Comparison of ENCODE assay signal across 1 cellular context in genomic region chr5:37825334-37825915, GRCh38.
TF ChIP-seq lines count a peak whose summit lies in the region.

No MANE protein-coding gene starts in this region.

TF ChIP-seq in WTC11, 78 proteins besides CTCF, POLR2A, EP300 and RAD21 (continued from another document):
- TF ChIP-seq, protein P1, sequence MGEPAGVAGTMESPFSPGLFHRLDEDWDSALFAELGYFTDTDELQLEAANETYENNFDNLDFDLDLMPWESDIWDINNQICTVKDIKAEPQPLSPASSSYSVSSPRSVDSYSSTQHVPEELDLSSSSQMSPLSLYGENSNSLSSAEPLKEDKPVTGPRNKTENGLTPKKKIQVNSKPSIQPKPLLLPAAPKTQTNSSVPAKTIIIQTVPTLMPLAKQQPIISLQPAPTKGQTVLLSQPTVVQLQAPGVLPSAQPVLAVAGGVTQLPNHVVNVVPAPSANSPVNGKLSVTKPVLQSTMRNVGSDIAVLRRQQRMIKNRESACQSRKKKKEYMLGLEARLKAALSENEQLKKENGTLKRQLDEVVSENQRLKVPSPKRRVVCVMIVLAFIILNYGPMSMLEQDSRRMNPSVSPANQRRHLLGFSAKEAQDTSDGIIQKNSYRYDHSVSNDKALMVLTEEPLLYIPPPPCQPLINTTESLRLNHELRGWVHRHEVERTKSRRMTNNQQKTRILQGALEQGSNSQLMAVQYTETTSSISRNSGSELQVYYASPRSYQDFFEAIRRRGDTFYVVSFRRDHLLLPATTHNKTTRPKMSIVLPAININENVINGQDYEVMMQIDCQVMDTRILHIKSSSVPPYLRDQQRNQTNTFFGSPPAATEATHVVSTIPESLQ (CRISPR knock-in tag; IDR thresholded peaks at IDR 0.05): no peak
- TF ChIP-seq, protein P2, sequence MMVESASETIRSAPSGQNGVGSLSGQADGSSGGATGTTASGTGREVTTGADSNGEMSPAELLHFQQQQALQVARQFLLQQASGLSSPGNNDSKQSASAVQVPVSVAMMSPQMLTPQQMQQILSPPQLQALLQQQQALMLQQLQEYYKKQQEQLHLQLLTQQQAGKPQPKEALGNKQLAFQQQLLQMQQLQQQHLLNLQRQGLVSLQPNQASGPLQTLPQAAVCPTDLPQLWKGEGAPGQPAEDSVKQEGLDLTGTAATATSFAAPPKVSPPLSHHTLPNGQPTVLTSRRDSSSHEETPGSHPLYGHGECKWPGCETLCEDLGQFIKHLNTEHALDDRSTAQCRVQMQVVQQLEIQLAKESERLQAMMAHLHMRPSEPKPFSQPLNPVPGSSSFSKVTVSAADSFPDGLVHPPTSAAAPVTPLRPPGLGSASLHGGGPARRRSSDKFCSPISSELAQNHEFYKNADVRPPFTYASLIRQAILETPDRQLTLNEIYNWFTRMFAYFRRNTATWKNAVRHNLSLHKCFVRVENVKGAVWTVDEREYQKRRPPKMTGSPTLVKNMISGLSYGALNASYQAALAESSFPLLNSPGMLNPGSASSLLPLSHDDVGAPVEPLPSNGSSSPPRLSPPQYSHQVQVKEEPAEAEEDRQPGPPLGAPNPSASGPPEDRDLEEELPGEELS (CRISPR knock-in tag; IDR thresholded peaks at IDR 0.05): no peak
- no peak for TF ChIP-seq ZNF396 (CRISPR knock-in tag; IDR thresholded peaks at IDR 0.05; ENCODE audit: borderline replicate concordance)
- TF ChIP-seq GRHL2 (CRISPR knock-in tag; IDR thresholded peaks at IDR 0.05; ENCODE audit: insufficient replicate concordance, severe bottlenecking): no peak
- TF ChIP-seq NR2C2 (CRISPR knock-in tag; IDR thresholded peaks at IDR 0.05): no peak
- TF ChIP-seq PREB (CRISPR knock-in tag; IDR thresholded peaks at IDR 0.05; ENCODE audit: borderline replicate concordance): no peak
- no peak for TF ChIP-seq ZNF416 (CRISPR knock-in tag; IDR thresholded peaks at IDR 0.05)
- no peak for TF ChIP-seq NR1H2 (CRISPR knock-in tag; IDR thresholded peaks at IDR 0.05)
- TF ChIP-seq GABPB1 (CRISPR knock-in tag; IDR thresholded peaks at IDR 0.05): no peak
- TF ChIP-seq, protein P3, sequence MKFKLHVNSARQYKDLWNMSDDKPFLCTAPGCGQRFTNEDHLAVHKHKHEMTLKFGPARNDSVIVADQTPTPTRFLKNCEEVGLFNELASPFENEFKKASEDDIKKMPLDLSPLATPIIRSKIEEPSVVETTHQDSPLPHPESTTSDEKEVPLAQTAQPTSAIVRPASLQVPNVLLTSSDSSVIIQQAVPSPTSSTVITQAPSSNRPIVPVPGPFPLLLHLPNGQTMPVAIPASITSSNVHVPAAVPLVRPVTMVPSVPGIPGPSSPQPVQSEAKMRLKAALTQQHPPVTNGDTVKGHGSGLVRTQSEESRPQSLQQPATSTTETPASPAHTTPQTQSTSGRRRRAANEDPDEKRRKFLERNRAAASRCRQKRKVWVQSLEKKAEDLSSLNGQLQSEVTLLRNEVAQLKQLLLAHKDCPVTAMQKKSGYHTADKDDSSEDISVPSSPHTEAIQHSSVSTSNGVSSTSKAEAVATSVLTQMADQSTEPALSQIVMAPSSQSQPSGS (CRISPR knock-in tag; IDR thresholded peaks at IDR 0.05; ENCODE audit: borderline replicate concordance, low read depth): no peak
TF ChIP-seq in WTC11: peak in this region for 0.
